Comparison of ENCODE assay signal across 24 cellular contexts in the genomic region with DNA sequence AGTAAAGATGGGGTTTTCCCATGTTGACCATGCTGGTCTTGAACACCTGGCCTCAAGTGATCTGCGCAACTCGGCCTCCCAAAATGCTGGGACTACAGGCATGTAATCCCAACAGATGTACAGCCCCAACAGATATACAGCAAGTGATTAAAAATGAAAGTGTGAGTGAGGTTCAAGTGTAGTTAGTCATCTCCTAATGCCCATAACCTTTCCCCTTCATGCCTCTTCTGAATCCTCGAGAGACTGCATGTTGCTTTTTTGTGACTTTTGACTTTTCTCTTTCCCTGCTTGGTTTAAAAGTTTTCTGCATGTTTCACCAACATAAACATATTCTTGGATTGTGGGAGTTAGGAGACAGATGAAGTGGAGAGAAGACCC. TPM values are rescaled to one million over a fixed set of nuclear protein-coding genes. Genes with fewer than 3 reads are reported as not detected.
DNase-seq lines count a peak whose midpoint lies in the region; ATAC-seq, FAIRE-seq and TF ChIP-seq lines count a peak whose summit lies in the region.
"Had no signal": no experiment of that assay in that cellular context is flagged by ENCODE, and none has a peak within 500 bp of the region (broad histone marks: within the 10 kb centered on the region; RNA-seq: fewer than 3 reads in every experiment).

No MANE protein-coding gene starts in this region.

- no peak overlapping the region for H3K9ac ChIP-seq in GM12878 (ENCODE audit: control insufficient read depth, insufficient read depth, low read length)

- no peak overlapping the region for H2AFZ ChIP-seq in GM12878 (ENCODE audit: control insufficient read depth, low read depth, low read length)

- no peak for TF ChIP-seq EP300 in GM12878 (IDR thresholded peaks at IDR 0.05; ENCODE audit: borderline replicate concordance in 1 of 2, control insufficient read depth in 1 of 2, low read depth in 2 of 2, low read length in 2 of 2)

- no peaks in the 10 kb centered on the region for H3K79me2 ChIP-seq in GM12878 (ENCODE audit: control insufficient read depth, insufficient read depth, low read length)

- no TSS peak for BruUV-seq in GM12878 (replicated peaks; lab: Mats Ljungman, UMichigan)

- H3K4me3 Mint-ChIP-seq in osteocyte (ENCODE audit: unreplicated experiment), result peak overlapping the region; percentile 4
- H3K4me3 Mint-ChIP-seq: activated CD4-positive, alpha-beta T cell treated with anti-CD3 and anti-CD28 coated beads, Interleukin-2, amount 10 ng/mL, durations not matched to agents 7 days and 5 days; effector memory CD8-positive, alpha-beta T cell; stimulated activated naive CD8-positive, alpha-beta T cell treated with anti-CD3 and anti-CD28 coated beads, Interleukin-15, amount 100 ng/mL, for 72 hours; T-helper 1 cell treated with Interleukin-12 subunit alpha and Interleukin-12 subunit beta and Interleukin-4 antibody, amounts not matched to agents 30 μg/mL and 1 μg/mL, for 36 hours had no signal

- no peaks in the 10 kb centered on the region for H3K36me3 Mint-ChIP-seq in osteocyte (ENCODE audit: unreplicated experiment)
- H3K36me3 Mint-ChIP-seq: naive B cell had no signal

- H3K9me3 Mint-ChIP-seq in osteocyte (ENCODE audit: unreplicated experiment), result no peaks in the 10 kb centered on the region
- H3K9me3 Mint-ChIP-seq: activated CD4-positive, alpha-beta T cell treated with anti-CD3 and anti-CD28 coated beads, Interleukin-2, amount 10 ng/mL, durations not matched to agents 7 days and 5 days; stimulated activated naive CD8-positive, alpha-beta T cell treated with anti-CD3 and anti-CD28 coated beads, Interleukin-15, amount 100 ng/mL, for 72 hours; T-helper 1 cell treated with Interleukin-12 subunit alpha and Interleukin-12 subunit beta and Interleukin-4 antibody, amounts not matched to agents 30 μg/mL and 1 μg/mL, for 36 hours had no signal

- intact Hi-C loops in GM12878 (cut with micrococcal nuclease; ENCODE audit: unreplicated experiment), result no loop called here
- intact Hi-C loops in left cardiac atrium (cut with DNase I), result no loop called here

- 14% methylated on average over 3 of the region's 3 CpGs for WGBS in GM12878 (ENCODE audit: insufficient coverage, insufficient replicate concordance, low lambda C conversion rate, missing lambda C conversion rate)

- TF ChIP-seq CTCF in GM12878 (IDR thresholded peaks at IDR 0.05 in 2 of 3, conservative IDR thresholded peaks at IDR 0.05 in 1 of 3; ENCODE audit: control insufficient read depth in 2 of 3, extremely low read depth in 1 of 3, insufficient read depth in 1 of 3, low read depth in 3 of 3, low read length in 3 of 3) (no peak), osteocyte (IDR thresholded peaks at IDR 0.05) (no peak)

- H3K4me3 ChIP-seq in GM12878, result no peak overlapping the region
- H3K4me3 ChIP-seq: heart left ventricle, pancreas, transverse colon had no signal

- POLR2A ChIA-PET in GM12878 (lab: Charles Lee), result no interaction called here

- no peaks in the 10 kb centered on the region for H3K36me3 ChIP-seq in GM12878 (ENCODE audit: control insufficient read depth in 2 of 2, insufficient read depth in 2 of 2, low read length in 1 of 2)
- H3K36me3 ChIP-seq: heart left ventricle, pancreas, transverse colon had no signal

- no peak for FAIRE-seq in GM12878 (lab: Jason Lieb, UNC)
- FAIRE-seq: pancreas had no signal

- SMC1A ChIA-PET in GM12878 (lab: Charles Lee; ENCODE audit: uncharacterized antibody, unreplicated experiment), result no interaction called here

- in situ Hi-C loops in GM12878 (cut with MboI), result no loop called here

- H3K4me1 ChIP-seq in GM12878 (ENCODE audit: control insufficient read depth, insufficient read depth, low read length), result no peaks in the 10 kb centered on the region
- H3K4me1 ChIP-seq: heart left ventricle, pancreas, transverse colon had no signal

- RAD21 ChIA-PET in GM12878 (lab: Charles Lee; ENCODE audit: unreplicated experiment), result no interaction called here

- H3K9me3 ChIP-seq in GM12878 (replicated peaks; ENCODE audit: control insufficient read depth, insufficient read depth, low read length), result no peaks in the 10 kb centered on the region
- H3K9me3 ChIP-seq: pancreas, transverse colon had no signal

- no peak overlapping the region for H3K27ac ChIP-seq in GM12878 (ENCODE audit: control insufficient read depth, insufficient read depth)
- H3K27ac ChIP-seq: heart left ventricle, pancreas, transverse colon had no signal

- H3K4me1 Mint-ChIP-seq in osteocyte (ENCODE audit: unreplicated experiment), result peaks cover 26% of the 10 kb centered on the region
- H3K4me1 Mint-ChIP-seq: activated CD4-positive, alpha-beta T cell treated with anti-CD3 and anti-CD28 coated beads, Interleukin-2, amount 10 ng/mL, durations not matched to agents 7 days and 5 days; naive B cell; stimulated activated naive CD8-positive, alpha-beta T cell treated with anti-CD3 and anti-CD28 coated beads, Interleukin-15, amount 100 ng/mL, for 72 hours had no signal

- no peak overlapping the region for H3K4me2 ChIP-seq in GM12878 (ENCODE audit: control insufficient read depth, insufficient read depth)

- peak overlapping the region; percentile 61 for H3K27ac Mint-ChIP-seq in osteocyte (ENCODE audit: unreplicated experiment)
- H3K27ac Mint-ChIP-seq: activated CD4-positive, alpha-beta T cell treated with anti-CD3 and anti-CD28 coated beads, Interleukin-2, amount 10 ng/mL, durations not matched to agents 7 days and 5 days; effector memory CD8-positive, alpha-beta T cell; naive B cell; stimulated activated naive CD8-positive, alpha-beta T cell treated with anti-CD3 and anti-CD28 coated beads, Interleukin-15, amount 100 ng/mL, for 72 hours; T-helper 1 cell treated with Interleukin-12 subunit alpha and Interleukin-12 subunit beta and Interleukin-4 antibody, amounts not matched to agents 30 μg/mL and 1 μg/mL, for 36 hours had no signal

- no peak for TF ChIP-seq RAD21 in GM12878 (IDR thresholded peaks at IDR 0.05; ENCODE audit: insufficient read depth, low read depth, low read length)

- H3K27me3 Mint-ChIP-seq in osteocyte (ENCODE audit: unreplicated experiment), result no peaks in the 10 kb centered on the region
- H3K27me3 Mint-ChIP-seq: effector memory CD8-positive, alpha-beta T cell; naive B cell had no signal

- no peak for TF ChIP-seq POLR2A in GM12878 (IDR thresholded peaks at IDR 0.05; ENCODE audit: low read depth, low read length)

- H4K20me1 ChIP-seq in GM12878 (ENCODE audit: control insufficient read depth, insufficient read depth), result no peaks in the 10 kb centered on the region

- CTCF ChIA-PET in GM12878 (lab: Yijun Ruan, JAX), result no interaction called here

- no peaks in the 10 kb centered on the region for H3K27me3 ChIP-seq in GM12878 (replicated peaks in 1 of 2; ENCODE audit: control insufficient read depth in 2 of 2, insufficient read depth in 2 of 2, low read length in 1 of 2)
- H3K27me3 ChIP-seq: heart left ventricle, pancreas, transverse colon had no signal

- ATAC-seq in GM18858 (IDR thresholded peaks at IDR 0.05; ENCODE audit: unreplicated experiment) (peak; percentile 64), HG02759 (IDR thresholded peaks at IDR 0.05; ENCODE audit: unreplicated experiment) (peak; percentile 52), GM12878 (peak; percentile 57), left cardiac atrium (no peak), HG03457 (IDR thresholded peaks at IDR 0.05; ENCODE audit: unreplicated experiment) (no peak)
- ATAC-seq: effector memory CD8-positive, alpha-beta T cell; heart left ventricle; stimulated activated naive CD8-positive, alpha-beta T cell treated with anti-CD3 and anti-CD28 coated beads, Interleukin-15, amount 100 ng/mL, for 72 hours had no signal

- DNase-seq in GM12878 (ENCODE audit: low read depth, low spot score) (no peak), osteocyte (ENCODE audit: extremely low spot score, unreplicated experiment) (no peak), putamen (ENCODE audit: low spot score) (no peak), left cardiac atrium (no peak)
- no peak for DNase-seq in activated effector memory CD4-positive, alpha-beta T cell treated with Interleukin-2 at 50 U/mL for 16 hours
- DNase-seq: activated CD4-positive, alpha-beta T cell treated with anti-CD3 and anti-CD28 coated beads, Interleukin-2, amount 10 ng/mL, durations not matched to agents 7 days and 5 days; activated naive CD4-positive, alpha-beta T cell; amygdala; effector memory CD8-positive, alpha-beta T cell; heart left ventricle; Karpas-422; naive B cell; NCI-H2107; NCI-H524; SIG-M5; stimulated activated naive CD8-positive, alpha-beta T cell treated with anti-CD3 and anti-CD28 coated beads, Interleukin-15, amount 100 ng/mL, for 72 hours; transverse colon had no signal

RNA-seq across cellular contexts. Expression of a gene that starts 31.2 kb away (rescaled TPM):
- total RNA-seq in GM12878 (2013; cell fraction: nucleolus; rRNA removed), result not detected in 2 replicates
- total RNA-seq in GM12878 (2014; rRNA removed) (0.06 TPM in 1 of 2 replicates, not detected in the other), GM12878 (2014; rRNA removed; fragmentation: Illumina TruSeq; extraction: Trizol) (0.09 TPM in 2 replicates), GM12878 (2021) (0.13 TPM in 2 replicates), osteocyte (not detected in 2 replicates), left cardiac atrium (under 1 TPM in 1 of 2 donors, not detected in 1; 0.32 TPM)
- polyA plus RNA-seq in GM12878 (2011; ENCODE audit: low read depth), result not detected
- polyA plus RNA-seq in GM12878 (2011; rRNA removed) (0.07 and 0.10 TPM in 2 replicates), GM12878 (2014; fragmentation: Illumina TruSeq; extraction: Trizol) (0.09 and 0.25 TPM in 2 replicates), GM12878 (2014; fragmentation: Nextera tagmentation; extraction: Ambion mirVana) (under 1 TPM in 1 of 2 experiments, not detected in 1; 0.04 TPM), GM12878 (2014; rRNA removed) (0.05 TPM in 1 of 2 replicates, not detected in the other), GM12878 (2016; fragmentation: Nextera tagmentation; extraction: Ambion mirVana) (not detected)
- 0.04 and 0.05 TPM in 2 replicates for polyA plus RNA-seq in GM12878 (2011; cell fraction: cytosol; rRNA removed)
- polyA plus RNA-seq in GM12878 (2011; cell fraction: nucleus; rRNA removed), result not detected in 2 replicates
- polyA plus RNA-seq in GM12878 (2012), result not detected in 2 replicates
- polyA minus RNA-seq in GM12878 (2011; rRNA and poly(A)+ RNA removed), result not detected in 2 replicates
- polyA minus RNA-seq in GM12878 (2011; cell fraction: cytosol; rRNA and poly(A)+ RNA removed), result not detected in 2 replicates
- 0.29 TPM in 1 of 2 replicates, not detected in the other for polyA minus RNA-seq in GM12878 (2011; cell fraction: nucleus; rRNA and poly(A)+ RNA removed)
- total RNA-seq: activated CD4-positive, alpha-beta T cell treated with anti-CD3 and anti-CD28 coated beads, Interleukin-2, amount 10 ng/mL, durations not matched to agents 7 days and 5 days; HT-29; lung microvascular endothelial cell had no signal

Comparison
In these comparisons a context has a peak if more than half of its experiments do, and no peak if none do; other contexts are left out.
1. ATAC-seq: peak in GM18858 (single experiment), HG02759 (single experiment) and GM12878 (single experiment); none in left cardiac atrium (0 of 2) and HG03457 (single experiment).